Comparison of ENCODE assay signal across 15 cellular contexts in genomic region chr17:15457723-15458094, GRCh38. TPM values are rescaled to one million over a fixed set of nuclear protein-coding genes. Genes with fewer than 3 reads are reported as not detected.
DNase-seq lines count a peak whose midpoint lies in the region; ATAC-seq, FAIRE-seq and TF ChIP-seq lines count a peak whose summit lies in the region.
"Had no signal": no experiment of that assay in that cellular context is flagged by ENCODE, and none has a peak within 500 bp of the region (broad histone marks: within the 10 kb centered on the region; RNA-seq: fewer than 3 reads in every experiment).

No MANE protein-coding gene starts in this region.

- H3K4me3 ChIP-seq in HepG2 (replicated peaks in 1 of 3; ENCODE audit: insufficient read depth in 1 of 3, low read depth in 2 of 3, low read length in 3 of 3) (no peak overlapping the region), gastrocnemius medialis (peak overlapping the region in 3 of 4 donors; percentile 10 to 26 (median 10)), Karpas-422 (ENCODE audit: low read length) (no peak overlapping the region)

- POLR2A ChIA-PET in HepG2 (lab: Yijun Ruan, JAX) = interaction anchor here (1.3 kb wide), 1 partner anchor 23 kb away, joined by 3 read pairs; no protein-coding TSS in a partner anchor

- H3K9me2 ChIP-seq in Karpas-422 (replicated peaks; ENCODE audit: insufficient read depth, low read length) = no peaks in the 10 kb centered on the region

- BruUV-seq in HepG2 (replicated peaks; lab: Mats Ljungman, UMichigan) = no TSS peak

- H3K79me2 ChIP-seq in HepG2 (ENCODE audit: insufficient read depth, low read length) = no peaks in the 10 kb centered on the region
- H3K79me2 ChIP-seq in Karpas-422 (ENCODE audit: low read length) = no peaks in the 10 kb centered on the region

- CTCF ChIA-PET in HepG2 (lab: Yijun Ruan, JAX; ENCODE audit: low intra/inter-chr PET ratio, low total read pairs) = no interaction called here

- no peak for TF ChIP-seq EP300 in HepG2 (IDR thresholded peaks at IDR 0.05; ENCODE audit: low read depth in 2 of 2, low read length in 2 of 2)
- TF ChIP-seq EP300 in HepG2 (CRISPR knock-in tag; IDR thresholded peaks at IDR 0.05; ENCODE audit: borderline replicate concordance) = no peak

- no peak for TF ChIP-seq RAD21 in HepG2 (CRISPR knock-in tag; IDR thresholded peaks at IDR 0.05)

- no peak for TF ChIP-seq POLR2A in HepG2 (IDR thresholded peaks at IDR 0.05; ENCODE audit: insufficient read depth in 1 of 2, low read depth in 2 of 2, low read length in 2 of 2)
- no peak for TF ChIP-seq POLR2A in gastrocnemius medialis (IDR thresholded peaks at IDR 0.05)

- H3K4me1 ChIP-seq in HepG2 (ENCODE audit: insufficient read depth, low read length) (peaks cover 20% of the 10 kb centered on the region), gastrocnemius medialis (peaks cover 27 to 37% of the 10 kb centered on the region in 2 donors), Karpas-422 (ENCODE audit: low read length) (no peaks in the 10 kb centered on the region)

- WGBS in HepG2 (ENCODE audit: low lambda C conversion rate) = 69% methylated on average over 4 of the region's 7 CpGs

- H3K4me2 ChIP-seq in HepG2 (ENCODE audit: low read depth, low read length) (no peak overlapping the region), Karpas-422 (ENCODE audit: low read depth, low read length, poor library complexity, severe bottlenecking) (no peak overlapping the region)

- H3K27me3 ChIP-seq in HepG2 (ENCODE audit: control insufficient read depth in 1 of 2, insufficient read depth in 2 of 2, low read length in 2 of 2) = no peaks in the 10 kb centered on the region
- no peaks in the 10 kb centered on the region for H3K27me3 ChIP-seq in gastrocnemius medialis
- no peaks in the 10 kb centered on the region for H3K27me3 ChIP-seq in Karpas-422 (ENCODE audit: low read length)

- H2AFZ ChIP-seq in HepG2 (ENCODE audit: low read length) (no peak overlapping the region), Karpas-422 (ENCODE audit: low read length) (no peak overlapping the region)

- ATAC-seq in HepG2 = peak; percentile 46; the same call in 2 of the 3 replicates
- peak; percentile 22 to 48 for ATAC-seq in gastrocnemius medialis
- ATAC-seq: WTC11 had no signal

- H3K9ac ChIP-seq in HepG2 (ENCODE audit: insufficient read depth, low read depth, low read length) (no peak overlapping the region), Karpas-422 (ENCODE audit: low read length) (no peak overlapping the region)

- H4K20me1 ChIP-seq in HepG2 (ENCODE audit: insufficient read depth, low read length) (no peaks in the 10 kb centered on the region), Karpas-422 (ENCODE audit: insufficient read depth, low read depth, low read length) (no peaks in the 10 kb centered on the region)

- intact Hi-C loops in HepG2 (cut with micrococcal nuclease; ENCODE audit: unreplicated experiment) = no loop called here
- intact Hi-C loops in gastrocnemius medialis (cut with DNase I; ENCODE audit: low total_unique reads) = loop anchor here (1.0 to 2.0 kb wide), 4 partner anchors 26 to 195 kb away; no protein-coding TSS in a partner anchor

- H3K36me3 ChIP-seq in HepG2 (replicated peaks in 1 of 2; ENCODE audit: control insufficient read depth in 1 of 2, insufficient read depth in 2 of 2, low read length in 2 of 2) = peaks cover 16 to 34% of the 10 kb centered on the region in 2 experiments
- no peaks in the 10 kb centered on the region for H3K36me3 ChIP-seq in gastrocnemius medialis
- H3K36me3 ChIP-seq in Karpas-422 (ENCODE audit: insufficient read depth, low read length) = no peaks in the 10 kb centered on the region

- H3K27ac ChIP-seq in caudate nucleus (ENCODE audit: low read depth, low read length) (peak overlapping the region; percentile 88), HepG2 (ENCODE audit: extremely low read length, insufficient read depth, low read length) (peak overlapping the region; percentile 34), gastrocnemius medialis (peak overlapping the region; percentile 90 to 92 (median 90)), Karpas-422 (ENCODE audit: low read length) (no peak overlapping the region)

- TF ChIP-seq CTCF in HepG2 (CRISPR knock-in tag; IDR thresholded peaks at IDR 0.05) (no peak), gastrocnemius medialis (IDR thresholded peaks at IDR 0.05 in 4 of 5, conservative IDR thresholded peaks at IDR 0.05 in 1 of 5) (no peak), D721Med (IDR thresholded peaks at IDR 0.05; ENCODE audit: insufficient read depth, missing control alignments) (no peak)

- FAIRE-seq in HepG2 (lab: Jason Lieb, UNC) = no peak
- FAIRE-seq in D721Med (lab: Jason Lieb, UNC) = no peak
- FAIRE-seq: H1 had no signal

- peak; percentile 56 for DNase-seq in Ammon's horn (ENCODE audit: low spot score)
- peak in 31 of 61 donors; percentile 12 to 72 (median 52) for DNase-seq in caudate nucleus (lab: John Stamatoyannopoulos, UW)
- no peak for DNase-seq in HepG2 (ENCODE audit: low spot score)
- DNase-seq in gastrocnemius medialis = peak; percentile 65 to 67
- no peak for DNase-seq in Karpas-422
- DNase-seq in D721Med (ENCODE audit: insufficient read length, low spot score) = no peak
- DNase-seq in SKM-1 treated with dmso at 0.1 percent for 144 hours (lab: John Stamatoyannopoulos, UW; ENCODE audit: unreplicated experiment) = no peak
- no peak for DNase-seq in SIG-M5 (lab: John Stamatoyannopoulos, UW)
- DNase-seq: activated T-cell treated with anti-CD3 and anti-CD28 coated beads, Interleukin-2, amount 50 U/mL, for 48 hours; GF-D8; KBM-7; naive B cell; stimulated activated CD4-positive, alpha-beta T cell treated with anti-CD3 and anti-CD28 coated beads, Interleukin-4, amount 100 ng/mL, for 4 hours had no signal

- no peaks in the 10 kb centered on the region for H3K9me3 ChIP-seq in HepG2 (ENCODE audit: low read length)
- H3K9me3 ChIP-seq in gastrocnemius medialis = no peaks in the 10 kb centered on the region
- no peaks in the 10 kb centered on the region for H3K9me3 ChIP-seq in Karpas-422 (ENCODE audit: low read length)

- in situ Hi-C loops in HepG2 (cut with HindIII; ENCODE audit: extremely low pct_ligation_motif_present, low pct_unique_long_range_greater_than_20kb) (no loop called here), gastrocnemius medialis (cut with MboI; ENCODE audit: low sequenced_read_pairs in 4 of 4) (no loop called here)

TF ChIP-seq in HepG2, 621 proteins besides CTCF, POLR2A, EP300 and RAD21:
- TF ChIP-seq SP5 (CRISPR knock-in tag; IDR thresholded peaks at IDR 0.05; ENCODE audit: borderline replicate concordance, low read depth) (no peak), AHR (CRISPR knock-in tag; IDR thresholded peaks at IDR 0.05) (no peak), ZNF687 (CRISPR knock-in tag; IDR thresholded peaks at IDR 0.05) (0 out of 2 replicates have a peak, but pooled peaks have one; percentile 14)

RNA-seq across cellular contexts. Expression of gene CDRT4, which starts 9.7 kb away (rescaled TPM):
- total RNA-seq in HepG2 (2016; rRNA removed; fragmentation: Illumina TruSeq; extraction: Trizol) (1.9 and 5.8 TPM in 2 replicates), gastrocnemius medialis (1 to 10 TPM in 2 of 4 donors, under 1 TPM in 2; 0.66 to 2.0 (median 1.00) TPM)
- total RNA-seq in HepG2 (2016; cell fraction: cytosol; rRNA removed; fragmentation: Illumina TruSeq; extraction: Trizol; ENCODE audit: low read depth) = 2.1 and 2.8 TPM in 2 replicates
- 2.8 and 3.9 TPM in 2 replicates for total RNA-seq in HepG2 (2016; cell fraction: insoluble cytoplasmic fraction; rRNA removed; fragmentation: Illumina TruSeq; extraction: Trizol)
- 0.93 and 2.2 TPM in 2 replicates for total RNA-seq in HepG2 (2016; cell fraction: membrane; rRNA removed; fragmentation: Illumina TruSeq; extraction: Trizol)
- total RNA-seq in HepG2 (2016; cell fraction: nucleus; rRNA removed; fragmentation: Illumina TruSeq; extraction: Trizol) = 6.2 and 8.3 TPM in 2 replicates
- 12.1 and 12.8 TPM in 2 replicates for polyA plus RNA-seq in HepG2 (2011; rRNA removed)
- 1.4 and 2.4 TPM in 2 replicates for polyA plus RNA-seq in HepG2 (2011; cell fraction: cytosol; rRNA removed)
- polyA plus RNA-seq in HepG2 (2011; cell fraction: nucleus; rRNA removed) = 85.1 and 85.9 TPM in 2 replicates
- polyA plus RNA-seq in HepG2 (2012) = 4.8 and 8.8 TPM in 2 replicates
- 0.59 and 0.97 TPM in 2 replicates for polyA plus RNA-seq in HepG2 (2016; cell fraction: cytosol; fragmentation: Illumina TruSeq; extraction: Trizol; ENCODE audit: low read depth)
- polyA plus RNA-seq in HepG2 (2016; cell fraction: insoluble cytoplasmic fraction; fragmentation: Illumina TruSeq; extraction: Trizol; ENCODE audit: low read depth) = 1.7 and 2.7 TPM in 2 replicates
- 2.3 and 2.4 TPM in 2 replicates for polyA plus RNA-seq in HepG2 (2016; cell fraction: membrane; fragmentation: Illumina TruSeq; extraction: Trizol; ENCODE audit: low read depth)
- 38.4 and 39.4 TPM in 2 replicates for polyA plus RNA-seq in HepG2 (2016; cell fraction: nucleus; fragmentation: Illumina TruSeq; extraction: Trizol; ENCODE audit: insufficient read depth, low read depth)
- 9.6 and 12.2 TPM in 2 replicates for polyA minus RNA-seq in HepG2 (2011; rRNA and poly(A)+ RNA removed; ENCODE audit: low replicate concordance)
- polyA minus RNA-seq in HepG2 (2011; cell fraction: cytosol; rRNA and poly(A)+ RNA removed) = 0.97 TPM in 1 of 2 replicates, not detected in the other
- polyA minus RNA-seq in HepG2 (2011; cell fraction: nucleus; rRNA and poly(A)+ RNA removed) = 22.5 and 27.2 TPM in 2 replicates
- 11.7 and 13.6 TPM in 2 replicates for total RNA-seq in Karpas-422 (2014; rRNA removed; shearing (Covaris generic); ENCODE audit: low replicate concordance)

Comparison
In these comparisons a context has a peak if more than half of its experiments do, and no peak if none do; other contexts are left out.
1. DNase-seq: peak in Ammon's horn (single experiment), caudate nucleus (31 of 61) and gastrocnemius medialis (2 of 2); none in HepG2 (single experiment), Karpas-422 (single experiment), D721Med (single experiment), SKM-1 treated with dmso at 0.1 percent for 144 hours (single experiment) and SIG-M5 (single experiment).
2. H3K4me3 ChIP-seq: peak in gastrocnemius medialis (3 of 4); none in HepG2 (0 of 3) and Karpas-422 (single experiment).